In the genomic region with DNA sequence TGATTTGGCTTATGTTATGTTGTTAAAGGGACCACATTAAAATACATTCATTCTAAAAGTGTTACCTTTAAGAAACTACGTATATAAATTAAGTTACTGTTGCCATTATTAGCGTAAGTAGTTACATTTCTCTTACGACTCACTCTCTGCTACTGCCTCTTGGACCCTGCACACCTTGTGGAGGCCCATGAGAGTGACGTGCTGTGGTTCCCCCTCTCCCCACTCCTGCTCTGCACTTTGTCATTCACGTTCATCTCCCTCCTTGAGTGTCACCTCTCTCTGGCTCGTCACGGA, we compare ENCODE assay signal across 8 cellular contexts. TPM values are rescaled to one million over a fixed set of nuclear protein-coding genes. Genes with fewer than 3 reads are reported as not detected.
DNase-seq lines count a peak whose midpoint lies in the region; ATAC-seq and TF ChIP-seq lines count a peak whose summit lies in the region.

No MANE protein-coding gene starts in this region.

- peaks cover 7% of the 10 kb centered on the region for H3K36me3 Mint-ChIP-seq in Caco-2 (ENCODE audit: insufficient read depth, unreplicated experiment)

- H2AFZ ChIP-seq in KMS-11 (ENCODE audit: low read depth): peak overlapping the region; percentile 79; the same call in 1 of the 2 replicates

- no TSS peak for BruUV-seq in Caco-2 (replicated peaks; lab: Mats Ljungman, UMichigan)

- no peaks in the 10 kb centered on the region for H3K9me3 Mint-ChIP-seq in Caco-2 (ENCODE audit: unreplicated experiment)

- peak overlapping the region; percentile 72 for H3K27ac Mint-ChIP-seq in Caco-2 (ENCODE audit: unreplicated experiment)

- H3K79me2 ChIP-seq in KMS-11 (ENCODE audit: insufficient read depth, low read depth): no peaks in the 10 kb centered on the region

- peaks cover 30% of the 10 kb centered on the region for H3K4me1 Mint-ChIP-seq in Caco-2 (ENCODE audit: low read depth, unreplicated experiment)

- intact Hi-C loops in Caco-2 (cut with micrococcal nuclease; ENCODE audit: unreplicated experiment): loop anchor here (5.0 to 10.0 kb wide), 2 partner anchors 90 to 687 kb away; a partner anchor contains a TSS

- H3K4me3 ChIP-seq in Caco-2 (ENCODE audit: low read depth, low read length) (peak overlapping the region; percentile 67), KMS-11 (IDR thresholded peaks at IDR 0.05; ENCODE audit: insufficient read depth, low read depth, low read length) (no peak overlapping the region)
- peak overlapping the region; percentile 82 for H3K4me3 ChIP-seq in effector memory CD4-positive, alpha-beta T cell (ENCODE audit: insufficient read depth, low read depth, low read length, poor library complexity, severe bottlenecking)

- H3K36me3 ChIP-seq in Caco-2 (ENCODE audit: control insufficient read depth, insufficient read depth, low read length) (no peaks in the 10 kb centered on the region), KMS-11 (ENCODE audit: insufficient read depth) (no peaks in the 10 kb centered on the region)
- H3K36me3 ChIP-seq in effector memory CD4-positive, alpha-beta T cell (ENCODE audit: control insufficient read depth, insufficient read depth, low read length): no peaks in the 10 kb centered on the region

- peak overlapping the region; percentile 94; the same call in 1 of the 2 replicates for H3K4me2 ChIP-seq in KMS-11

- TF ChIP-seq CTCF in Caco-2 (IDR thresholded peaks at IDR 0.05; ENCODE audit: insufficient read depth in 1 of 2, low read depth in 1 of 2, low read length in 1 of 2, severe bottlenecking in 1 of 2, unreplicated experiment in 1 of 2) (no peak), KMS-11 (conservative IDR thresholded peaks at IDR 0.05; ENCODE audit: low read depth, low read length) (no peak; the same call in 1 of the 2 replicates), omental fat pad (IDR thresholded peaks at IDR 0.05) (no peak)

- DNase-seq in Caco-2: no peak
- DNase-seq in effector memory CD4-positive, alpha-beta T cell: no peak
- no peak for DNase-seq in omental fat pad (ENCODE audit: low spot score)
- no peak for DNase-seq in AG20443 (ENCODE audit: low spot score)
- DNase-seq in hepatic stellate cell (ENCODE audit: low spot score): no peak
- DNase-seq in middle frontal gyrus (ENCODE audit: extremely low spot score, low spot score): no peak

- peak overlapping the region; percentile 18; the same call in 1 of the 2 replicates for H3K9ac ChIP-seq in KMS-11

- no peaks in the 10 kb centered on the region for H3K27me3 ChIP-seq in Caco-2 (replicated peaks; ENCODE audit: control insufficient read depth, insufficient read depth, low read length)
- H3K27me3 ChIP-seq in KMS-11 (ENCODE audit: insufficient read depth, low read depth): no peaks in the 10 kb centered on the region
- peaks cover 5% of the 10 kb centered on the region for H3K27me3 ChIP-seq in effector memory CD4-positive, alpha-beta T cell (replicated peaks; ENCODE audit: control insufficient read depth, insufficient read depth, low read length, poor library complexity, severe bottlenecking)

- H3K4me3 Mint-ChIP-seq in Caco-2 (ENCODE audit: unreplicated experiment): peak overlapping the region; percentile 86

- H4K20me1 ChIP-seq in KMS-11 (ENCODE audit: insufficient read depth): no peaks in the 10 kb centered on the region

- POLR2A ChIA-PET in Caco-2 (lab: Charles Lee): interaction anchor here (0.6 to 2.1 kb wide), 2 partner anchors 10 to 157 kb away, joined by 3 to 17 read pairs; a partner anchor contains a TSS

- CTCF ChIA-PET in Caco-2 (lab: Charles Lee): interaction anchor here (0.6 to 2.6 kb wide), 13 partner anchors 10 to 157 kb away, joined by 3 to 23 read pairs (median 4); a partner anchor contains a TSS

- no peaks in the 10 kb centered on the region for H3K27me3 Mint-ChIP-seq in Caco-2 (ENCODE audit: insufficient read depth, unreplicated experiment)

- no peaks in the 10 kb centered on the region for H3K9me3 ChIP-seq in Caco-2
- H3K9me3 ChIP-seq in effector memory CD4-positive, alpha-beta T cell (ENCODE audit: control insufficient read depth, low read length): no peaks in the 10 kb centered on the region

- ATAC-seq in omental fat pad (ENCODE audit: low FRiP score) (peak; percentile 2), GM21737 (IDR thresholded peaks at IDR 0.05; ENCODE audit: unreplicated experiment) (no peak)

- H3K4me1 ChIP-seq in Caco-2 (peaks cover 20% of the 10 kb centered on the region), KMS-11 (ENCODE audit: low read depth, poor library complexity, severe bottlenecking) (peaks cover 9% of the 10 kb centered on the region)
- H3K4me1 ChIP-seq in effector memory CD4-positive, alpha-beta T cell (ENCODE audit: control insufficient read depth, insufficient read depth, low read length, poor library complexity, severe bottlenecking): peaks cover 10% of the 10 kb centered on the region

- H3K27ac ChIP-seq in KMS-11: no peak overlapping the region
- no peak overlapping the region for H3K27ac ChIP-seq in effector memory CD4-positive, alpha-beta T cell (ENCODE audit: insufficient read depth, low read length, poor library complexity, severe bottlenecking)

RNA-seq across cellular contexts. Expression of a gene that starts 0.8 kb away (rescaled TPM):
- total RNA-seq in Caco-2 (2022) (39.2 and 42.6 TPM in 2 replicates), omental fat pad (10 to 100 TPM; 29.4 to 63.0 (median 48.6) TPM)

RNA-seq across cellular contexts. Expression of a gene that starts 13.6 kb away (rescaled TPM):
- total RNA-seq in Caco-2 (2022): 97.2 and 110 TPM in 2 replicates
- 10 to 100 TPM; 30.3 to 59.6 (median 38.5) TPM for total RNA-seq in omental fat pad
